35 cellular contexts compared by ENCODE assay signal in the genomic region with DNA sequence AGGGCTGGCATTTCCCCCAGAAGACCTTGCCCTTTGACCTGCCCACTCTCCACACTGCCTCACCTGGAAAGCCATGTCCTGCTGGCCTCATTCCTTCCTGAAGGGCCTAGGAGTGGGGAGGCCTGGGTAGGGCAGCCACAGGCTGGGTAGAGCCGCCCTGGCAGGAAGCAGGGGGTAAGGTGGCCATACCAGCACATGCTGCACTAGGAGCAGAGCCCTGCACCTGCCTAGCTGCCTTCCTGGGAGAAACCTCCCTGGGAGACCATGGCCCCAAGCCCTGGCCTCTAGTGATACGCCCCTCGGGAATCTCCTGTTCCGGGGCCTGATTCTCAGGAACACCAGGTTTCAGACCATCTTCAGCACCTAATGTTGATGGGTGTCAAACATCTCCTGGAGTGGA.
"Had no signal": no experiment of that assay in that cellular context is flagged by ENCODE, and none has a peak within 500 bp of the region (broad histone marks: within the 10 kb centered on the region; RNA-seq: fewer than 3 reads in every experiment).

No MANE protein-coding gene starts in this region.

- H3K9ac ChIP-seq: KMS-11 had no signal

- H3K9me3 ChIP-seq: MG63 had no signal

- H3K4me3 ChIP-seq: MG63 had no signal

- H3K4me2 ChIP-seq: KMS-11 had no signal

- H3K27me3 ChIP-seq: MG63 had no signal

- H3K27ac ChIP-seq: KMS-11 had no signal

- DNase-seq: Karpas-422, Kasumi-1, KG1, MG63, MM.1S, MV-4-11, NCI-H1048, NCI-H1092, NCI-H1092 treated with DMSO at 0.1 percent for 48 hours, NCI-H1105, NCI-H1105 treated with DMSO at 0.1 percent for 48 hours, NCI-H1417, NCI-H1417 treated with DMSO at 0.1 percent for 48 hours, NCI-H1436, NCI-H1436 treated with DMSO at 0.1 percent for 48 hours, NCI-H146, NCI-H1694, NCI-H1694 treated with DMSO at 0.1 percent for 48 hours, NCI-H187, NCI-H187 treated with DMSO at 0.1 percent for 48 hours, NCI-H1930, NCI-H2029, NCI-H2029 treated with DMSO at 0.1 percent for 48 hours, NCI-H2081, NCI-H2081 treated with DMSO at 0.1 percent for 48 hours, NCI-H2107, NCI-H2171, NCI-H2171 treated with DMSO at 0.1 percent for 48 hours, NCI-H2227 treated with DMSO at 0.1 percent for 48 hours, NCI-H226, NCI-H345, NCI-H446, NCI-H446 treated with DMSO at 0.1 percent for 48 hours, NCI-H510A had no signal
